8 cellular contexts compared by ENCODE assay signal in genomic region chr19:49097453-49098288, GRCh38. TPM values are rescaled to one million over a fixed set of nuclear protein-coding genes. Genes with fewer than 3 reads are reported as not detected.
DNase-seq lines count a peak whose midpoint lies in the region; ATAC-seq and TF ChIP-seq lines count a peak whose summit lies in the region.

No MANE protein-coding gene starts in this region.

- H3K4me3 ChIP-seq in HUES6 (ENCODE audit: low read depth, low read length) (no peak overlapping the region), PC-3 (ENCODE audit: low read length) (no peak overlapping the region), esophagus muscularis mucosa (no peak overlapping the region)

- WGBS in esophagus muscularis mucosa, result 46% methylated on average over 8 of the region's 8 CpGs

- H3K36me3 ChIP-seq in HUES6 (ENCODE audit: control insufficient read depth, insufficient read depth, low read length) (peaks cover 87% of the 10 kb centered on the region), PC-3 (ENCODE audit: low read depth, low read length) (peaks cover 36% of the 10 kb centered on the region), esophagus muscularis mucosa (peaks cover 65 to 99% (median 97%) of the 10 kb centered on the region in 4 donors)

- H3K4me3 Mint-ChIP-seq in Calu3 (ENCODE audit: low read depth, unreplicated experiment) (no peak overlapping the region), nephron progenitor cell (no peak overlapping the region)

- H3K27me3 Mint-ChIP-seq in Calu3 (ENCODE audit: unreplicated experiment), result no peaks in the 10 kb centered on the region
- peaks cover 5% of the 10 kb centered on the region for H3K27me3 Mint-ChIP-seq in nephron progenitor cell (ENCODE audit: low read depth, poor library complexity)

- H4K20me1 ChIP-seq in PC-3 (ENCODE audit: low read length), result peaks cover 19% of the 10 kb centered on the region

- POLR2A ChIA-PET in PC-3 (lab: Charles Lee; ENCODE audit: unreplicated experiment), result interaction anchor here (0.5 to 0.7 kb wide), 3 partner anchors 42 to 385 kb away, joined by 3 read pairs; no protein-coding TSS in a partner anchor

- TF ChIP-seq CTCF in Calu3 (IDR thresholded peaks at IDR 0.05; ENCODE audit: unreplicated experiment) (peak; percentile 99), PC-3 (conservative IDR thresholded peaks at IDR 0.05; ENCODE audit: low read depth, low read length) (peak; percentile 94), esophagus muscularis mucosa (IDR thresholded peaks at IDR 0.05) (peak in 2 of 3 experiments; percentile 98 to 99), nephron progenitor cell (IDR thresholded peaks at IDR 0.05) (peak; percentile 99)

- H3K9ac ChIP-seq in HUES6 (ENCODE audit: low read length) (no peak overlapping the region), PC-3 (ENCODE audit: low read length) (no peak overlapping the region)

- intact Hi-C loops in Calu3 (cut with micrococcal nuclease; ENCODE audit: unreplicated experiment) (loop anchor here (5.0 kb wide), 1 partner anchor 110 kb away; no protein-coding TSS in a partner anchor), PC-3 (cut with micrococcal nuclease) (loop anchor here (5.0 kb wide), 1 partner anchor 110 kb away; no protein-coding TSS in a partner anchor), esophagus muscularis mucosa (cut with DNase I) (loop anchor here (5.0 kb wide), 2 partner anchors 50 to 100 kb away; no protein-coding TSS in a partner anchor)

- H3K9me3 Mint-ChIP-seq in Calu3 (ENCODE audit: low read depth, unreplicated experiment) (no peaks in the 10 kb centered on the region), nephron progenitor cell (no peaks in the 10 kb centered on the region)

- no peaks in the 10 kb centered on the region for H3K9me3 ChIP-seq in HUES6 (ENCODE audit: control insufficient read depth, insufficient read depth, low read depth, low read length)
- H3K9me3 ChIP-seq in PC-3 (ENCODE audit: low read length), result no peaks in the 10 kb centered on the region
- H3K9me3 ChIP-seq in esophagus muscularis mucosa, result no peaks in the 10 kb centered on the region

- no TSS peak for BruUV-seq in Calu3 (replicated peaks; lab: Mats Ljungman, UMichigan)
- no TSS peak for BruUV-seq in PC-3 (replicated peaks; lab: Mats Ljungman, UMichigan)

- H3K27me3 ChIP-seq in HUES6 (ENCODE audit: control insufficient read depth, insufficient read depth, low read length) (no peaks in the 10 kb centered on the region), PC-3 (ENCODE audit: low read length) (no peaks in the 10 kb centered on the region), esophagus muscularis mucosa (no peaks in the 10 kb centered on the region)

- H3K4me1 ChIP-seq in HUES6 (ENCODE audit: control insufficient read depth, insufficient read depth, low read length) (peaks cover 5% of the 10 kb centered on the region; the same call in 1 of the 2 replicates), PC-3 (ENCODE audit: insufficient read depth, low read length) (peaks cover 8% of the 10 kb centered on the region), esophagus muscularis mucosa (peaks cover 14 to 33% (median 29%) of the 10 kb centered on the region in 4 donors)

- peaks cover 83% of the 10 kb centered on the region for H3K36me3 Mint-ChIP-seq in Calu3 (ENCODE audit: insufficient read depth, unreplicated experiment)
- H3K36me3 Mint-ChIP-seq in nephron progenitor cell (ENCODE audit: low read depth), result peaks cover 65% of the 10 kb centered on the region

- H3K4me2 ChIP-seq in PC-3 (ENCODE audit: low read length), result peak overlapping the region; percentile 8; the same call in 1 of the 2 replicates

- no peak for TF ChIP-seq EP300 in esophagus muscularis mucosa (IDR thresholded peaks at IDR 0.05)

- peaks cover 6% of the 10 kb centered on the region for H3F3A ChIP-seq in PC-3 (ENCODE audit: low read length, unreplicated experiment)

- peak; percentile 98 for ATAC-seq in PC-3
- ATAC-seq in GM21528 (IDR thresholded peaks at IDR 0.05; ENCODE audit: low FRiP score, unreplicated experiment), result no peak

- DNase-seq in Calu3 (peak; percentile 85), PC-3 (peak; percentile 88), activated T-cell treated with anti-CD3 and anti-CD28 coated beads for 48 hours (ENCODE audit: low read depth) (peak; percentile 60), esophagus muscularis mucosa (ENCODE audit: extremely low spot score) (no peak), nephron progenitor cell (peak; percentile 81), substantia nigra (lab: John Stamatoyannopoulos, UW) (peak in 41 of 49 donors; percentile 7 to 71 (median 40))

- peak overlapping the region; percentile 26; the same call in 1 of the 2 replicates for H3K27ac ChIP-seq in HUES6 (ENCODE audit: low read depth, low read length)
- H3K27ac ChIP-seq in PC-3 (ENCODE audit: low read length), result peak overlapping the region; percentile 36
- H3K27ac ChIP-seq in esophagus muscularis mucosa (replicated peaks in 1 of 4), result peak overlapping the region in 1 of 4 donors; percentile 38
- no peak overlapping the region for H3K27ac ChIP-seq in substantia nigra (ENCODE audit: low read depth, low read length, poor library complexity, severe bottlenecking)

- TF ChIP-seq POLR2A in esophagus muscularis mucosa (IDR thresholded peaks at IDR 0.05; ENCODE audit: low read depth), result no peak

- H2AFZ ChIP-seq in PC-3 (ENCODE audit: low read length), result no peak overlapping the region

- H3K27ac Mint-ChIP-seq in Calu3 (ENCODE audit: unreplicated experiment), result no peak overlapping the region
- peak overlapping the region; percentile 93 for H3K27ac Mint-ChIP-seq in nephron progenitor cell

- peaks cover 7% of the 10 kb centered on the region for H3K4me1 Mint-ChIP-seq in Calu3 (ENCODE audit: low read depth, unreplicated experiment)
- H3K4me1 Mint-ChIP-seq in nephron progenitor cell, result peaks cover 36% of the 10 kb centered on the region

- no peaks in the 10 kb centered on the region for H3K9me2 ChIP-seq in PC-3 (replicated peaks; ENCODE audit: low read length)

- H3K79me2 ChIP-seq in PC-3 (ENCODE audit: low read length), result peaks cover 32% of the 10 kb centered on the region

- CTCF ChIA-PET in Calu3 (lab: Charles Lee) (interaction anchor here (0.5 to 2.1 kb wide), 28 partner anchors 9 to 509 kb away, joined by 3 to 85 read pairs (median 5); partner anchors contain the start of genes GYS1, LIN7B, PIH1D1 and PPFIA3), PC-3 (lab: Charles Lee) (interaction anchor here (0.5 to 1.6 kb wide), 16 partner anchors 9 to 242 kb away, joined by 3 to 16 read pairs (median 4); partner anchors contain the start of genes GYS1, KCNA7, LIN7B and RUVBL2)

RNA-seq across cellular contexts. Expression of gene SNRNP70, which starts 12.4 kb away (rescaled TPM):
- total RNA-seq in Calu3 (2022) (310 and 325 TPM in 2 replicates), PC-3 (2014; rRNA removed) (367 and 485 TPM in 2 replicates), esophagus muscularis mucosa (100 to 1,000 TPM; 101 to 209 (median 145) TPM)

RNA-seq across cellular contexts. Expression of gene LIN7B, which starts 16.5 kb away (rescaled TPM):
- total RNA-seq in Calu3 (2022), result 7.0 and 7.5 TPM in 2 replicates
- 5.8 and 11.6 TPM in 2 replicates for total RNA-seq in PC-3 (2014; rRNA removed)
- total RNA-seq in esophagus muscularis mucosa, result 10 to 100 TPM in 3 of 4 donors, 1 to 10 TPM in 1; 7.5 to 21.4 (median 15.5) TPM

RNA-seq across cellular contexts. Expression of gene C19orf73, which starts 21.3 kb away (rescaled TPM):
- total RNA-seq in Calu3 (2022) (1.9 and 2.0 TPM in 2 replicates), PC-3 (2014; rRNA removed) (0.15 TPM in 1 of 2 replicates, not detected in the other), esophagus muscularis mucosa (1 to 10 TPM in 3 of 4 donors, under 1 TPM in 1; 0.83 to 3.3 (median 1.9) TPM)

RNA-seq across cellular contexts. Expression of gene PPFIA3, which starts 21.7 kb away (rescaled TPM):
- total RNA-seq in Calu3 (2022) (4.9 and 6.0 TPM in 2 replicates), PC-3 (2014; rRNA removed) (56.3 and 59.0 TPM in 2 replicates), esophagus muscularis mucosa (1 to 10 TPM; 3.3 to 8.4 (median 5.3) TPM)

RNA-seq across cellular contexts. Expression of gene KCNA7, which starts 25.2 kb away (rescaled TPM):
- total RNA-seq in Calu3 (2022), result not detected in 2 replicates
- total RNA-seq in PC-3 (2014; rRNA removed), result not detected in 2 replicates
- total RNA-seq in esophagus muscularis mucosa, result not detected
